ENCODE assay signal across 1 cellular context in genomic region chr7:121294448-121294992, GRCh38.
TF ChIP-seq lines count a peak whose summit lies in the region.

No MANE protein-coding gene starts in this region.

TF ChIP-seq in K562, 482 proteins besides CTCF, POLR2A, EP300 and RAD21 (continued from another document):
- TF ChIP-seq NFE2 (IDR thresholded peaks at IDR 0.05; ENCODE audit: low read depth) (no peak), ZNF143 (CRISPR knock-in tag; IDR thresholded peaks at IDR 0.05) (no peak), FOXJ3 (CRISPR knock-in tag; IDR thresholded peaks at IDR 0.05) (no peak), RNF2 (IDR thresholded peaks at IDR 0.05) (no peak)
